ENCODE assay signal across 23 cellular contexts in the genomic region with DNA sequence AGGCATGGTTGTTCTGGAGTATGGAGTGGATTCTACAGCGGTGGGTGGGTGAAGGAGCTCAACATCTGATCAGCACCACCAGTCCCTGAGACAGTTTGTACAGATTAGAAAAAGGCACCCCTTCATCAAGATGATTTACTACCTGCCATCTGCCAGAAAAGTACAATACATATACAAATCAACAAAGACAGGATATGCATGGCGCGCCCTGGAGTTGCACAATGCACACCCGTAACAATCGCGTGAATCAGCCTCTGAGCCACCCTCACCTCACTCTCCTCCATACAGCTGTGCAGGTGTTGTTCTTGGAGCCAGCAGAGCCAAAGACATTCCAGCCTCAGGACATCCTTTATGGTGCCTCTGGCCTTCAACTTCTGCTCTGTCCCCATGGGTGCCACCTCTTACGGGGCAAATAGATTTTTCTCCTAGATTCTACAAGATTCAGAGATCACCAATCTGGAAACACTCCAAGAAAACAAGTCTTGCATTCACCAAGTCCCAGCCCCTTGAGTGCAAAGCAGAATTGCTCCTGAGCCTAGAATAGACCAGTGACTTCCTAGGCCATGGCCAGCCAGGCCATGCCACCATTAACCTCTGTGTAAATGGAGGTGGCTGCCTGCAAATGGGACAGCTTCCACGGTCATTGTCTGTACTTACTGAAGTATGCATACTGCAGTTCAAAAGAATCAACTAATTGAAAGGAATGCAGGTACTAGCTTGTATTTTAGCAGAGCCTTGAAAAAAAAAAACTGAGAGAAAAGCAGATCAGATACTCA.
DNase-seq lines count a peak whose midpoint lies in the region; ATAC-seq, FAIRE-seq and TF ChIP-seq lines count a peak whose summit lies in the region.
"Had no signal": no experiment of that assay in that cellular context is flagged by ENCODE, and none has a peak within 500 bp of the region (broad histone marks: within the 10 kb centered on the region; RNA-seq: fewer than 3 reads in every experiment).

No MANE protein-coding gene starts in this region.

- H3K27ac Mint-ChIP-seq in activated naive CD4-positive, alpha-beta T cell treated with anti-CD3 and anti-CD28 coated beads, Interleukin-2, amount 10 ng/mL, durations not matched to agents 7 days and 5 days: no peak overlapping the region
- H3K27ac Mint-ChIP-seq: CD8-positive, alpha-beta memory T cell had no signal

- intact Hi-C loops in PC-3 (cut with micrococcal nuclease): no loop called here

- H3K36me3 ChIP-seq in PC-3 (ENCODE audit: low read depth, low read length): no peaks in the 10 kb centered on the region
- H3K36me3 ChIP-seq: BLaER1 treated with 17β-estradiol and CSF1 and Interleukin-3, amounts not matched to agents 10 nM and 100 nM; MG63 had no signal

- H3K9me3 Mint-ChIP-seq in activated naive CD4-positive, alpha-beta T cell treated with anti-CD3 and anti-CD28 coated beads, Interleukin-2, amount 10 ng/mL, durations not matched to agents 7 days and 5 days: peaks cover 2% of the 10 kb centered on the region

- no peak overlapping the region for H3K27ac ChIP-seq in PC-3 (ENCODE audit: low read length)
- H3K27ac ChIP-seq: A549; BLaER1 treated with 17β-estradiol and CSF1 and Interleukin-3, amounts not matched to agents 10 nM and 100 nM; GM23248; KMS-11 had no signal

- peak; percentile 10 for DNase-seq in A172 (ENCODE audit: low spot score)
- DNase-seq in PC-3: peak; percentile 15
- peak; percentile 35 for DNase-seq in ecto neural progenitor cell (ENCODE audit: low spot score)
- peak; percentile 75 for DNase-seq in islet precursor cell
- no peak for DNase-seq in D721Med (ENCODE audit: insufficient read length, low spot score)
- no peak for DNase-seq in activated naive CD4-positive, alpha-beta T cell treated with anti-CD3 and anti-CD28 coated beads, Interleukin-2, amount 10 ng/mL, durations not matched to agents 7 days and 5 days
- no peak for DNase-seq in D341Med (ENCODE audit: low spot score)
- DNase-seq: CD8-positive, alpha-beta memory T cell; GF-D8; GM23248; MG63; NCI-H1092 treated with DMSO at 0.1 percent for 48 hours; NCI-H1694; NCI-H2227 treated with DMSO at 0.1 percent for 48 hours; NCI-H524; NK-92 treated with Interleukin-12 subunit alpha and Interleukin-12 subunit beta, amount 100 ng/mL, for 24 hours; OCI-M1 had no signal

- no peaks in the 10 kb centered on the region for H4K20me1 ChIP-seq in PC-3 (ENCODE audit: low read length)
- H4K20me1 ChIP-seq: BLaER1 treated with 17β-estradiol and CSF1 and Interleukin-3, amounts not matched to agents 10 nM and 100 nM had no signal

- H3K4me3 Mint-ChIP-seq in activated naive CD4-positive, alpha-beta T cell treated with anti-CD3 and anti-CD28 coated beads, Interleukin-2, amount 10 ng/mL, durations not matched to agents 7 days and 5 days: no peak overlapping the region
- H3K4me3 Mint-ChIP-seq: CD8-positive, alpha-beta memory T cell had no signal

- no peaks in the 10 kb centered on the region for H3K27me3 ChIP-seq in PC-3 (ENCODE audit: low read length)
- H3K27me3 ChIP-seq: BLaER1 treated with 17β-estradiol and CSF1 and Interleukin-3, amounts not matched to agents 10 nM and 100 nM; MG63 had no signal

- H3K36me3 Mint-ChIP-seq in activated naive CD4-positive, alpha-beta T cell treated with anti-CD3 and anti-CD28 coated beads, Interleukin-2, amount 10 ng/mL, durations not matched to agents 7 days and 5 days: no peaks in the 10 kb centered on the region
- H3K36me3 Mint-ChIP-seq: CD8-positive, alpha-beta memory T cell had no signal

- H3K9ac ChIP-seq in PC-3 (ENCODE audit: low read length): no peak overlapping the region
- H3K9ac ChIP-seq: BLaER1 treated with 17β-estradiol and CSF1 and Interleukin-3, amounts not matched to agents 10 nM and 100 nM; GM23248; KMS-11 had no signal

- H3K4me2 ChIP-seq in PC-3 (ENCODE audit: low read length): no peak overlapping the region
- H3K4me2 ChIP-seq: A549; BLaER1 treated with 17β-estradiol and CSF1 and Interleukin-3, amounts not matched to agents 10 nM and 100 nM; KMS-11 had no signal

- H3K9me3 ChIP-seq in PC-3 (ENCODE audit: low read length): no peaks in the 10 kb centered on the region
- H3K9me3 ChIP-seq: A549; BLaER1 treated with 17β-estradiol and CSF1 and Interleukin-3, amounts not matched to agents 10 nM and 100 nM; MG63 had no signal

- H3K4me1 ChIP-seq in PC-3 (ENCODE audit: insufficient read depth, low read length): no peaks in the 10 kb centered on the region
- H3K4me1 ChIP-seq: A549; BLaER1 treated with 17β-estradiol and CSF1 and Interleukin-3, amounts not matched to agents 10 nM and 100 nM had no signal

- POLR2A ChIA-PET in PC-3 (lab: Charles Lee; ENCODE audit: unreplicated experiment): no interaction called here

- H3K9me2 ChIP-seq in PC-3 (replicated peaks; ENCODE audit: low read length): no peaks in the 10 kb centered on the region

- TF ChIP-seq CTCF in PC-3 (conservative IDR thresholded peaks at IDR 0.05; ENCODE audit: low read depth, low read length): no peak
- no peak for TF ChIP-seq CTCF in D721Med (IDR thresholded peaks at IDR 0.05; ENCODE audit: insufficient read depth, missing control alignments)

- no peak for ATAC-seq in PC-3
- ATAC-seq in HG03159 (IDR thresholded peaks at IDR 0.05; ENCODE audit: unreplicated experiment): no peak
- ATAC-seq: A549 had no signal

- no peak for FAIRE-seq in D721Med (lab: Jason Lieb, UNC)
- FAIRE-seq: A549, GM12891, GM18507 had no signal

- CTCF ChIA-PET in PC-3 (lab: Charles Lee): no interaction called here
- CTCF ChIA-PET in activated naive CD4-positive, alpha-beta T cell treated with anti-CD3 and anti-CD28 coated beads, Interleukin-2, amount 10 ng/mL, durations not matched to agents 7 days and 5 days (lab: Charles Lee): no interaction called here

- BruUV-seq in PC-3 (replicated peaks; lab: Mats Ljungman, UMichigan): no TSS peak

- no peaks in the 10 kb centered on the region for H3K4me1 Mint-ChIP-seq in activated naive CD4-positive, alpha-beta T cell treated with anti-CD3 and anti-CD28 coated beads, Interleukin-2, amount 10 ng/mL, durations not matched to agents 7 days and 5 days
- H3K4me1 Mint-ChIP-seq: CD8-positive, alpha-beta memory T cell had no signal

- H3K79me2 ChIP-seq in PC-3 (ENCODE audit: low read length): no peaks in the 10 kb centered on the region

- no peak overlapping the region for H3K4me3 ChIP-seq in PC-3 (ENCODE audit: low read length)
- H3K4me3 ChIP-seq: A549; BLaER1 treated with 17β-estradiol and CSF1 and Interleukin-3, amounts not matched to agents 10 nM and 100 nM; GM23248; MG63 had no signal

- no peak overlapping the region for H2AFZ ChIP-seq in PC-3 (ENCODE audit: low read length)
- H2AFZ ChIP-seq: GM23248 had no signal

- H3K27me3 Mint-ChIP-seq in activated naive CD4-positive, alpha-beta T cell treated with anti-CD3 and anti-CD28 coated beads, Interleukin-2, amount 10 ng/mL, durations not matched to agents 7 days and 5 days: peaks cover 4% of the 10 kb centered on the region
- H3K27me3 Mint-ChIP-seq: CD8-positive, alpha-beta memory T cell had no signal

- no peaks in the 10 kb centered on the region for H3F3A ChIP-seq in PC-3 (ENCODE audit: low read length, unreplicated experiment)

Comparison
In these comparisons a context has a peak if more than half of its experiments do, and no peak if none do; other contexts are left out.
1. DNase-seq: peak in A172 (single experiment), PC-3 (single experiment), ecto neural progenitor cell (single experiment) and islet precursor cell (single experiment); none in D721Med (single experiment), activated naive CD4-positive, alpha-beta T cell treated with anti-CD3 and anti-CD28 coated beads, Interleukin-2, amount 10 ng/mL, durations not matched to agents 7 days and 5 days (single experiment) and D341Med (single experiment).